In the genomic region with DNA sequence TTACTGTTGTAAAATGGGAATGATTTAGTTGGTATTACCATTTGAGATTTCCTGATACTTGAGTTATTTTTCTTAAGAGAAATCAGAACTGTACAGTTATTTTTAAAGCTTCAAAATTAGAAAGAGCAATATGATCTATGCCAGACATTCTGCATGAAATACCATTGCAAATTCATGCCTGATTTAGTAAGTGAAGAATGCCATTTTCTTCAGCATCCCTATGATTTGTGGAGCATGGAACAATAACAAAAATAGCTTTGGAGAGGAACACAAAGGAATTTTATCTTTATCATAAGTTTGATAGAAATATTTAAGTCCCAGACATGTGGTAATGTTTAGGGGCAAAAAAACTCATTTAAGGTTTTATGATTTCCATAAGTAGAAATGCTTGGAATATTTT, we compare ENCODE assay signal across 36 cellular contexts.
"Had no signal": no experiment of that assay in that cellular context is flagged by ENCODE, and none has a peak within 500 bp of the region (broad histone marks: within the 10 kb centered on the region; RNA-seq: fewer than 3 reads in every experiment).

No MANE protein-coding gene starts in this region.

- ATAC-seq: activated CD8-positive, alpha-beta T cell treated with anti-CD3 and anti-CD28 coated beads, Interleukin-2, amount 10 ng/mL, durations not matched to agents 7 days and 5 days; PC-3 had no signal

- H3K4me3 ChIP-seq: adrenal gland, cardiac muscle cell, MG63, Peyer's patch, SJSA1 had no signal

- H3K4me1 Mint-ChIP-seq: activated B cell treated with CpG ODN at 0.5 μM for 24 hours; activated CD4-positive, alpha-beta T cell treated with anti-CD3 and anti-CD28 coated beads, Interleukin-2, amount 10 ng/mL, durations not matched to agents 24 days and 14 days; activated naive CD4-positive, alpha-beta T cell treated with anti-CD3 and anti-CD28 coated beads, Interleukin-2, amount 50 U/mL, for 24 hours; activated naive CD8-positive, alpha-beta T cell treated with anti-CD3 and anti-CD28 coated beads, Interleukin-2, amount 10 ng/mL, durations not matched to agents 7 days and 5 days; IgD-negative memory B cell had no signal

- DNase-seq: activated B cell treated with CpG ODN at 0.5 μM for 24 hours; activated CD4-positive, alpha-beta T cell treated with anti-CD3 and anti-CD28 coated beads, Interleukin-2, amount 10 ng/mL, durations not matched to agents 24 days and 14 days; activated CD4-positive, alpha-beta T cell treated with anti-CD3 and anti-CD28 coated beads, Interleukin-2, amount 50 U/mL, for 4 hours; activated CD8-positive, alpha-beta T cell treated with anti-CD3 and anti-CD28 coated beads, Interleukin-2, amount 10 ng/mL, durations not matched to agents 7 days and 5 days; activated gamma-delta T cell; activated naive CD4-positive, alpha-beta T cell treated with Interleukin-2 at 50 U/mL for 16 hours; activated naive CD8-positive, alpha-beta T cell treated with anti-CD3 and anti-CD28 coated beads, Interleukin-2, amount 10 ng/mL, durations not matched to agents 7 days and 5 days; activated T-cell treated with anti-CD3 and anti-CD28 coated beads, Interleukin-2, amount 50 U/mL, for 24 hours; adrenal gland; Kasumi-1; KBM-7; MG63; NCI-H1092; NCI-H1436 treated with DMSO at 0.1 percent for 48 hours; NCI-H1694 treated with DMSO at 0.1 percent for 48 hours; NCI-H2029; NCI-H2107; NCI-H2171; NCI-H510A; NCI-H526; NCI-H748 treated with DMSO at 0.1 percent for 48 hours; NK-92 treated with Interleukin-12 subunit alpha and Interleukin-12 subunit beta, amount 100 ng/mL, for 24 hours; PC-3; Peyer's patch; RPMI8226; SHP77 treated with DMSO at 0.1 percent for 48 hours; SW 1271; T-helper 1 cell; T-helper 2 cell; T-helper 9 cell had no signal

- H3K27ac Mint-ChIP-seq: activated B cell treated with CpG ODN at 0.5 μM for 24 hours; activated CD4-positive, alpha-beta T cell treated with anti-CD3 and anti-CD28 coated beads, Interleukin-2, amount 10 ng/mL, durations not matched to agents 24 days and 14 days; activated CD8-positive, alpha-beta T cell treated with anti-CD3 and anti-CD28 coated beads, Interleukin-2, amount 10 ng/mL, durations not matched to agents 7 days and 5 days; activated naive CD4-positive, alpha-beta T cell treated with anti-CD3 and anti-CD28 coated beads, Interleukin-2, amount 50 U/mL, for 24 hours; activated naive CD8-positive, alpha-beta T cell treated with anti-CD3 and anti-CD28 coated beads, Interleukin-2, amount 10 ng/mL, durations not matched to agents 7 days and 5 days; activated T-cell treated with anti-CD3 and anti-CD28 coated beads, Interleukin-2, amount 50 U/mL, for 24 hours; activated T-helper 2 cell treated with anti-CD3 and anti-CD28 coated beads, Interferon-gamma antibody, Interleukin-2, Interleukin-4, amounts not matched to agents 10 μg/mL and 5 μg/mL and 100 μg/mL, durations not matched to agents 14 hours and 24 hours and 36 hours; IgD-negative memory B cell had no signal

- H3K27me3 Mint-ChIP-seq: activated B cell treated with CpG ODN at 0.5 μM for 24 hours; activated CD4-positive, alpha-beta T cell treated with anti-CD3 and anti-CD28 coated beads, Interleukin-2, amount 10 ng/mL, durations not matched to agents 24 days and 14 days; activated naive CD4-positive, alpha-beta T cell treated with anti-CD3 and anti-CD28 coated beads, Interleukin-2, amount 50 U/mL, for 24 hours; activated naive CD8-positive, alpha-beta T cell treated with anti-CD3 and anti-CD28 coated beads, Interleukin-2, amount 10 ng/mL, durations not matched to agents 7 days and 5 days; activated T-cell treated with anti-CD3 and anti-CD28 coated beads, Interleukin-2, amount 50 U/mL, for 24 hours; IgD-negative memory B cell had no signal

- H3K36me3 ChIP-seq: adrenal gland, cardiac muscle cell, MG63, Peyer's patch, SJSA1 had no signal

- H3K4me1 ChIP-seq: adrenal gland, Peyer's patch, SJSA1 had no signal

- H3K27ac ChIP-seq: adrenal gland, cardiac muscle cell, Peyer's patch, SJSA1, VCaP had no signal

- H3K27me3 ChIP-seq: adrenal gland, cardiac muscle cell, MG63, Peyer's patch, SJSA1 had no signal

- H3K9me3 ChIP-seq: adrenal gland, Peyer's patch had no signal

- H3K36me3 Mint-ChIP-seq: activated naive CD4-positive, alpha-beta T cell treated with anti-CD3 and anti-CD28 coated beads, Interleukin-2, amount 50 U/mL, for 24 hours; activated naive CD8-positive, alpha-beta T cell treated with anti-CD3 and anti-CD28 coated beads, Interleukin-2, amount 10 ng/mL, durations not matched to agents 7 days and 5 days; IgD-negative memory B cell had no signal

- H3K4me3 Mint-ChIP-seq: activated B cell treated with CpG ODN at 0.5 μM for 24 hours; activated CD4-positive, alpha-beta T cell treated with anti-CD3 and anti-CD28 coated beads, Interleukin-2, amount 10 ng/mL, durations not matched to agents 24 days and 14 days; activated CD8-positive, alpha-beta T cell treated with anti-CD3 and anti-CD28 coated beads, Interleukin-2, amount 10 ng/mL, durations not matched to agents 7 days and 5 days; activated naive CD4-positive, alpha-beta T cell treated with anti-CD3 and anti-CD28 coated beads, Interleukin-2, amount 50 U/mL, for 24 hours; activated naive CD8-positive, alpha-beta T cell treated with anti-CD3 and anti-CD28 coated beads, Interleukin-2, amount 10 ng/mL, durations not matched to agents 7 days and 5 days; activated T-cell treated with anti-CD3 and anti-CD28 coated beads, Interleukin-2, amount 50 U/mL, for 24 hours; IgD-negative memory B cell had no signal
